Comparison of ENCODE assay signal across 8 cellular contexts in the genomic region with DNA sequence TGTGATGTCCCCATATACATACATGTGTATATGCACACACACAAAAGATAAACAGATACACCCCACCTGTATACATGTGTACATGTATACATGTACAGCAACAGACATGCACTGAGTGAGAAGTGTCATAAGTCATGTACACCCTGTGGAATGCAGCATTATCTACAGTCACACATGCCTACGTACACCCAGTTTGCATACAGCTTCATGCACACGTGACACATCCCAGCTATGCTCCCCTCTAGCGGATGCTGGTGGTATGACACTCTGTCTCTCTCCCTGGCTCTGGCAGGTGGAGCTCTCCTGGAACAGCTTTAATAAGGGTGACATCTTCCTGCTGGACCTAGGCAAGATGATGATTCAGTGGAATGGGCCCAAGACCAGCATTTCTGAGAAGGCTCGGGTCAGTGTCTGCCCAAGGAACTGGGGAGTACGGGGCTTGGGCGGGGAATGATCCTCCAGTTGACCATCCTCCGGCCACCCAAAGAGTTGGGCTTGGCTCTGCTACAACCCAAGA.
DNase-seq lines count a peak whose midpoint lies in the region; ATAC-seq, FAIRE-seq and TF ChIP-seq lines count a peak whose summit lies in the region.

No MANE protein-coding gene starts in this region.

- FAIRE-seq in urothelium cell line (lab: Jason Lieb, UNC): peak; percentile 98

- TF ChIP-seq RAD21 in Ishikawa (IDR thresholded peaks at IDR 0.05; ENCODE audit: low read depth): peak; percentile 67

- intact Hi-C loops in posterior cingulate gyrus (cut with DNase I): no loop called here

- peak; percentile 48 for ATAC-seq in GM21717 (IDR thresholded peaks at IDR 0.05; ENCODE audit: unreplicated experiment)

- TF ChIP-seq EP300 in Ishikawa (IDR thresholded peaks at IDR 0.05; ENCODE audit: borderline replicate concordance): no peak

- DNase-seq in ELF-1 (ENCODE audit: low read depth, low spot score) (peak; percentile 88), SIG-M5 treated with dmso at 0.1 percent for 504 hours (lab: John Stamatoyannopoulos, UW; ENCODE audit: unreplicated experiment) (peak; percentile 87), germinal center (ENCODE audit: low spot score) (peak; percentile 81), posterior cingulate gyrus (peak in 6 of 10 donors; percentile 49 to 79 (median 61)), urothelium cell line (ENCODE audit: low spot score) (peak; percentile 84)
- peak; percentile 72 for DNase-seq in activated T-helper 9 cell treated with anti-CD3 and anti-CD28 coated beads, Interleukin-2, amount 50 U/mL, for 16 hours (ENCODE audit: low read depth)

TF ChIP-seq in Ishikawa, 13 proteins besides CTCF, POLR2A, EP300 and RAD21:
- TF ChIP-seq, protein P1, sequence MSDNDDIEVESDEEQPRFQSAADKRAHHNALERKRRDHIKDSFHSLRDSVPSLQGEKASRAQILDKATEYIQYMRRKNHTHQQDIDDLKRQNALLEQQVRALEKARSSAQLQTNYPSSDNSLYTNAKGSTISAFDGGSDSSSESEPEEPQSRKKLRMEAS (IDR thresholded peaks at IDR 0.05): peak; percentile 86
- TF ChIP-seq TAF1 (IDR thresholded peaks at IDR 0.05; ENCODE audit: low read depth): no peak
- TF ChIP-seq, protein P2, sequence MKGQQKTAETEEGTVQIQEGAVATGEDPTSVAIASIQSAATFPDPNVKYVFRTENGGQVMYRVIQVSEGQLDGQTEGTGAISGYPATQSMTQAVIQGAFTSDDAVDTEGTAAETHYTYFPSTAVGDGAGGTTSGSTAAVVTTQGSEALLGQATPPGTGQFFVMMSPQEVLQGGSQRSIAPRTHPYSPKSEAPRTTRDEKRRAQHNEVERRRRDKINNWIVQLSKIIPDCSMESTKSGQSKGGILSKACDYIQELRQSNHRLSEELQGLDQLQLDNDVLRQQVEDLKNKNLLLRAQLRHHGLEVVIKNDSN (IDR thresholded peaks at IDR 0.05): peak; percentile 98

Comparison
In these comparisons a context has a peak if more than half of its experiments do, and no peak if none do; other contexts are left out.
1. Peak in every context shown above with its lines: DNase-seq and ATAC-seq.